ENCODE assay signal across 1 cellular context in the genomic region with DNA sequence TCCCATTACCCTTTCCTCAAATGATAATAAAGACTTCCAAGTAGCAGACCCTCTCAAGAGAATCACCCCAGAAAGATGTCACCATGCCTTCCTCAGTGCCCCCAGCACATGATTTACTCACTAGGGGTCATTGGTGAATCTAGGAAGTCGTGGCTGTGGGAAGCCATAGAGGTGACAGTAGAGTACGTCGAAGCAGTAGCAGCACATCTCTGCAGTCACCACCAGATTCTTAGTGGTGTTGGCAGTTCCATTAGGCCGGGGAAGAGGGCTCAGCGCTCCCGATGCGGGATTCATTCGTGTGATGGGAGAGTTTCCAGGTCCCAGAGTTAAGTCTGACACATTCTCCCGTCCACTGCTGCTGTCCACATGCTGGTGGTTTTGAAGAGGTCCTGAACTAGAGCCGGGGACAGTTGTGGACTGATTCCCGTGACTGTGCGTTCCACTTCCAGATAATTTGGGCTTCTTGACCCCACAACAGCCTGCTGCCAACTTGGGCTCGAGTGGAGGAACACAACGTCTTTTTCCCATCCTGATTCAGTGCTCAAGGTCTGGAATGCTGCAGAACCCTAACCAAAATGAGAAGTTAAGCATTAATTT.
TF ChIP-seq lines count a peak whose summit lies in the region.

No MANE protein-coding gene starts in this region.

TF ChIP-seq in WTC11, 78 proteins besides CTCF, POLR2A, EP300 and RAD21 (continued from another document):
- TF ChIP-seq, protein P1, sequence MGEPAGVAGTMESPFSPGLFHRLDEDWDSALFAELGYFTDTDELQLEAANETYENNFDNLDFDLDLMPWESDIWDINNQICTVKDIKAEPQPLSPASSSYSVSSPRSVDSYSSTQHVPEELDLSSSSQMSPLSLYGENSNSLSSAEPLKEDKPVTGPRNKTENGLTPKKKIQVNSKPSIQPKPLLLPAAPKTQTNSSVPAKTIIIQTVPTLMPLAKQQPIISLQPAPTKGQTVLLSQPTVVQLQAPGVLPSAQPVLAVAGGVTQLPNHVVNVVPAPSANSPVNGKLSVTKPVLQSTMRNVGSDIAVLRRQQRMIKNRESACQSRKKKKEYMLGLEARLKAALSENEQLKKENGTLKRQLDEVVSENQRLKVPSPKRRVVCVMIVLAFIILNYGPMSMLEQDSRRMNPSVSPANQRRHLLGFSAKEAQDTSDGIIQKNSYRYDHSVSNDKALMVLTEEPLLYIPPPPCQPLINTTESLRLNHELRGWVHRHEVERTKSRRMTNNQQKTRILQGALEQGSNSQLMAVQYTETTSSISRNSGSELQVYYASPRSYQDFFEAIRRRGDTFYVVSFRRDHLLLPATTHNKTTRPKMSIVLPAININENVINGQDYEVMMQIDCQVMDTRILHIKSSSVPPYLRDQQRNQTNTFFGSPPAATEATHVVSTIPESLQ (CRISPR knock-in tag; IDR thresholded peaks at IDR 0.05) = no peak
- no peak for TF ChIP-seq EMX1 (CRISPR knock-in tag; IDR thresholded peaks at IDR 0.05)
- TF ChIP-seq, protein P2, sequence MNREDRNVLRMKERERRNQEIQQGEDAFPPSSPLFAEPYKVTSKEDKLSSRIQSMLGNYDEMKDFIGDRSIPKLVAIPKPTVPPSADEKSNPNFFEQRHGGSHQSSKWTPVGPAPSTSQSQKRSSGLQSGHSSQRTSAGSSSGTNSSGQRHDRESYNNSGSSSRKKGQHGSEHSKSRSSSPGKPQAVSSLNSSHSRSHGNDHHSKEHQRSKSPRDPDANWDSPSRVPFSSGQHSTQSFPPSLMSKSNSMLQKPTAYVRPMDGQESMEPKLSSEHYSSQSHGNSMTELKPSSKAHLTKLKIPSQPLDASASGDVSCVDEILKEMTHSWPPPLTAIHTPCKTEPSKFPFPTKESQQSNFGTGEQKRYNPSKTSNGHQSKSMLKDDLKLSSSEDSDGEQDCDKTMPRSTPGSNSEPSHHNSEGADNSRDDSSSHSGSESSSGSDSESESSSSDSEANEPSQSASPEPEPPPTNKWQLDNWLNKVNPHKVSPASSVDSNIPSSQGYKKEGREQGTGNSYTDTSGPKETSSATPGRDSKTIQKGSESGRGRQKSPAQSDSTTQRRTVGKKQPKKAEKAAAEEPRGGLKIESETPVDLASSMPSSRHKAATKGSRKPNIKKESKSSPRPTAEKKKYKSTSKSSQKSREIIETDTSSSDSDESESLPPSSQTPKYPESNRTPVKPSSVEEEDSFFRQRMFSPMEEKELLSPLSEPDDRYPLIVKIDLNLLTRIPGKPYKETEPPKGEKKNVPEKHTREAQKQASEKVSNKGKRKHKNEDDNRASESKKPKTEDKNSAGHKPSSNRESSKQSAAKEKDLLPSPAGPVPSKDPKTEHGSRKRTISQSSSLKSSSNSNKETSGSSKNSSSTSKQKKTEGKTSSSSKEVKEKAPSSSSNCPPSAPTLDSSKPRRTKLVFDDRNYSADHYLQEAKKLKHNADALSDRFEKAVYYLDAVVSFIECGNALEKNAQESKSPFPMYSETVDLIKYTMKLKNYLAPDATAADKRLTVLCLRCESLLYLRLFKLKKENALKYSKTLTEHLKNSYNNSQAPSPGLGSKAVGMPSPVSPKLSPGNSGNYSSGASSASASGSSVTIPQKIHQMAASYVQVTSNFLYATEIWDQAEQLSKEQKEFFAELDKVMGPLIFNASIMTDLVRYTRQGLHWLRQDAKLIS (CRISPR knock-in tag; IDR thresholded peaks at IDR 0.05; ENCODE audit: borderline replicate concordance) = no peak
TF ChIP-seq in WTC11: peak in this region for 0.
